ENCODE assay signal across 1 cellular context in genomic region chr5:178338126-178338749, GRCh38.
TF ChIP-seq lines count a peak whose summit lies in the region.

No MANE protein-coding gene starts in this region.

TF ChIP-seq in GM23338, 12 proteins besides CTCF, POLR2A, EP300 and RAD21 (continued from another document):
- TF ChIP-seq EZH2 (IDR thresholded peaks at IDR 0.05; ENCODE audit: low read depth, unreplicated experiment) (no peak), ZNF462 (CRISPR knock-in tag; IDR thresholded peaks at IDR 0.05) (no peak), ZNF114 (CRISPR knock-in tag; IDR thresholded peaks at IDR 0.05) (no peak), ZNF331 (CRISPR knock-in tag; IDR thresholded peaks at IDR 0.05; ENCODE audit: low read depth) (no peak), STAT1 (IDR thresholded peaks at IDR 0.05; ENCODE audit: unreplicated experiment) (no peak), CREB1 (CRISPR knock-in tag; IDR thresholded peaks at IDR 0.05; ENCODE audit: low read depth) (no peak), NANOG (IDR thresholded peaks at IDR 0.05; ENCODE audit: borderline replicate concordance) (no peak), EZH2phosphoT487 (IDR thresholded peaks at IDR 0.05; ENCODE audit: unreplicated experiment) (no peak), POLR2AphosphoS5 (IDR thresholded peaks at IDR 0.05; ENCODE audit: low read depth) (no peak), ETS1 (IDR thresholded peaks at IDR 0.05) (no peak)
